ENCODE assay signal across 21 cellular contexts in genomic region chr15:69038508-69038907, GRCh38. TPM values are rescaled to one million over a fixed set of nuclear protein-coding genes. Genes with fewer than 3 reads are reported as not detected.
A peak's percentile ranks its signal among the peaks of the same experiment; 100 is the strongest.
DNase-seq lines count a peak whose midpoint lies in the region; ATAC-seq and TF ChIP-seq lines count a peak whose summit lies in the region.
"Had no signal": no experiment of that assay in that cellular context is flagged by ENCODE, and none has a peak within 500 bp of the region (broad histone marks: within the 10 kb centered on the region; RNA-seq: fewer than 3 reads in every experiment).

No MANE protein-coding gene starts in this region.

- no peaks in the 10 kb centered on the region for H3K9me2 ChIP-seq in OCI-LY7 (ENCODE audit: insufficient read depth, low read length)

- no TSS peak for BruUV-seq in OCI-LY7 (replicated peaks; lab: Mats Ljungman, UMichigan)

- POLR2A ChIA-PET in OCI-LY7 (lab: Charles Lee), result no interaction called here

- H2AFZ ChIP-seq in neuronal stem cell (ENCODE audit: low read length) (no peak overlapping the region), OCI-LY7 (ENCODE audit: low read length) (no peak overlapping the region)
- H2AFZ ChIP-seq: GM23338 had no signal

- no peak overlapping the region for H3K23ac ChIP-seq in neuronal stem cell (ENCODE audit: low read depth, low read length, poor library complexity)

- H2BK15ac ChIP-seq in neuronal stem cell (ENCODE audit: low read length), result no peak overlapping the region

- H3K4me1 ChIP-seq in neuronal stem cell (ENCODE audit: control insufficient read depth in 2 of 2, insufficient read depth in 1 of 2, low read depth in 1 of 2, low read length in 2 of 2) (no peaks in the 10 kb centered on the region), OCI-LY7 (ENCODE audit: insufficient read depth, low read length, poor library complexity, severe bottlenecking) (peaks cover 4% of the 10 kb centered on the region)

- TF ChIP-seq CTCF in OCI-LY7 (conservative IDR thresholded peaks at IDR 0.05; ENCODE audit: low read length), result no peak

- H4K20me1 ChIP-seq in OCI-LY7 (ENCODE audit: insufficient read depth, low read length), result no peaks in the 10 kb centered on the region

- no peak overlapping the region for H3K4ac ChIP-seq in neuronal stem cell (ENCODE audit: low read length)

- H4K91ac ChIP-seq in neuronal stem cell (ENCODE audit: low read depth, low read length, poor library complexity), result no peak overlapping the region

- H3K18ac ChIP-seq in neuronal stem cell (ENCODE audit: low read length), result no peak overlapping the region

- H3K9ac ChIP-seq in neuronal stem cell (ENCODE audit: low read depth, low read length, poor library complexity), result no peak overlapping the region

- H3K4me2 ChIP-seq in neuronal stem cell (ENCODE audit: insufficient read depth, low read length, poor library complexity, severe bottlenecking), result no peak overlapping the region
- H3K4me2 ChIP-seq in OCI-LY7 (ENCODE audit: low read length), result no peak overlapping the region
- H3K4me2 ChIP-seq: GM23338 had no signal

- no peaks in the 10 kb centered on the region for H3K79me2 ChIP-seq in OCI-LY7 (ENCODE audit: insufficient read depth, low read depth, low read length)

- H3K27ac ChIP-seq in neuronal stem cell (replicated peaks; ENCODE audit: low read length), result no peak overlapping the region
- H3K27ac ChIP-seq in OCI-LY7 (ENCODE audit: low read depth, low read length, poor library complexity, severe bottlenecking), result no peak overlapping the region

- no peak overlapping the region for H2BK12ac ChIP-seq in neuronal stem cell (ENCODE audit: low read length)

- no peaks in the 10 kb centered on the region for H3K79me1 ChIP-seq in neuronal stem cell (ENCODE audit: low read depth, low read length)

- no CpG with 5 or more reads among the region's 3 CpGs for WGBS in neuronal stem cell (ENCODE audit: extremely low coverage in 2 of 2, insufficient read length in 2 of 2, insufficient replicate concordance in 1 of 2), 2 donors

- no peak for ATAC-seq in Right ventricle myocardium inferior
- no peak for ATAC-seq in left ventricle myocardium superior
- no peak for ATAC-seq in GM21619 (IDR thresholded peaks at IDR 0.05; ENCODE audit: unreplicated experiment)
- ATAC-seq: GM23338, HCT116 had no signal

- H3K14ac ChIP-seq in neuronal stem cell (ENCODE audit: low read length), result no peak overlapping the region

- no peak overlapping the region for H2BK5ac ChIP-seq in neuronal stem cell (ENCODE audit: low read length)

- DNase-seq in Right ventricle myocardium inferior (ENCODE audit: missing footprints) (peak; percentile 26), left ventricle myocardium superior (no peak), mesenteric fat pad (ENCODE audit: low spot score) (peak; percentile 59), neuronal stem cell (ENCODE audit: low spot score) (no peak), OCI-LY7 (ENCODE audit: low spot score) (no peak)
- DNase-seq: C1 segment of cervical spinal cord; Calu3; CD4-positive, alpha-beta memory T cell; COR-L47; DMS53; DMS79 treated with DMSO at 0.1 percent for 48 hours; GF-D8; H9 had no signal

- CTCF ChIA-PET in OCI-LY7 (lab: Charles Lee; ENCODE audit: unreplicated experiment), result no interaction called here

- no peak overlapping the region for H2BK120ac ChIP-seq in neuronal stem cell (ENCODE audit: low read depth, low read length)

- H2AK5ac ChIP-seq in neuronal stem cell (ENCODE audit: low read depth, low read length), result peak overlapping the region; percentile 30

- H3K4me3 ChIP-seq in neuronal stem cell (ENCODE audit: low read length in 2 of 2) (no peak overlapping the region), OCI-LY7 (ENCODE audit: low read depth, low read length, poor library complexity, severe bottlenecking) (no peak overlapping the region)
- H3K4me3 ChIP-seq: GM23338 had no signal

- intact Hi-C loops in Right ventricle myocardium inferior (cut with DNase I), result no loop called here
- intact Hi-C loops in left ventricle myocardium superior (cut with micrococcal nuclease), result no loop called here
- intact Hi-C loops in OCI-LY7 (cut with micrococcal nuclease; ENCODE audit: unreplicated experiment), result no loop called here

- no peak overlapping the region for H4K8ac ChIP-seq in neuronal stem cell (ENCODE audit: low read depth, low read length)

- no peaks in the 10 kb centered on the region for H3K36me3 ChIP-seq in neuronal stem cell (replicated peaks in 1 of 2; ENCODE audit: control insufficient read depth in 2 of 2, insufficient read depth in 2 of 2, low read length in 2 of 2)
- H3K36me3 ChIP-seq in OCI-LY7 (ENCODE audit: insufficient read depth, low read length), result no peaks in the 10 kb centered on the region

- H3K9me3 ChIP-seq in neuronal stem cell (replicated peaks in 1 of 2; ENCODE audit: control insufficient read depth in 2 of 2, insufficient read depth in 1 of 2, low read depth in 1 of 2, low read length in 2 of 2) (no peaks in the 10 kb centered on the region), OCI-LY7 (ENCODE audit: low read length) (no peaks in the 10 kb centered on the region)

- H3K27me3 ChIP-seq in neuronal stem cell (ENCODE audit: control insufficient read depth in 3 of 3, insufficient read depth in 3 of 3, low read depth in 1 of 3, low read length in 3 of 3), result peaks cover 0 to 15% (median 0%) of the 10 kb centered on the region in 3 experiments

RNA-seq across cellular contexts. Expression of gene NOX5, which starts 24.0 kb away (rescaled TPM):
- total RNA-seq in Right ventricle myocardium inferior (not detected), left ventricle myocardium superior (not detected), mesenteric fat pad (0.19 TPM), OCI-LY7 (2022) (not detected in 2 replicates)
- 0.01 TPM for polyA plus RNA-seq in neuronal stem cell (2013, experiment 1 of 2)
- polyA plus RNA-seq in neuronal stem cell (2013, experiment 2 of 2), result under 0.01 TPM
- not detected in 2 replicates for total RNA-seq in OCI-LY7 (2014; rRNA removed; shearing (Covaris generic))
- total RNA-seq: A172, A673, Daoy, G401, H4 had no signal
- polyA plus RNA-seq: CD4-positive, alpha-beta memory T cell; GM23338 had no signal

Comparison
In these comparisons a context has a peak if more than half of its experiments do, and no peak if none do; other contexts are left out.
1. DNase-seq: peak in Right ventricle myocardium inferior (single experiment) and mesenteric fat pad (single experiment); none in left ventricle myocardium superior (single experiment), neuronal stem cell (single experiment) and OCI-LY7 (single experiment).